Comparison of ENCODE assay signal across 1 cellular context in genomic region chr17:16023881-16024280, GRCh38.
TF ChIP-seq lines count a peak whose summit lies in the region.

No MANE protein-coding gene starts in this region.

TF ChIP-seq in A549, 52 proteins besides CTCF, POLR2A, EP300 and RAD21 (continued from another document):
- no peak for TF ChIP-seq CHD2 (IDR thresholded peaks at IDR 0.05; ENCODE audit: low read length, partially characterized antibody)
- TF ChIP-seq RFX5 (IDR thresholded peaks at IDR 0.05) = no peak
- no peak for TF ChIP-seq SREBF2 (IDR thresholded peaks at IDR 0.05)
- TF ChIP-seq GATA3 (IDR thresholded peaks at IDR 0.05; ENCODE audit: borderline replicate concordance) = no peak
- no peak for TF ChIP-seq NR3C1 (IDR thresholded peaks at IDR 0.05)
- TF ChIP-seq JUNB (IDR thresholded peaks at IDR 0.05) = no peak
- TF ChIP-seq CBX2 (IDR thresholded peaks at IDR 0.05; ENCODE audit: borderline replicate concordance, low read depth) = no peak
- TF ChIP-seq ATOH8 (CRISPR knock-in tag; IDR thresholded peaks at IDR 0.05; ENCODE audit: low read depth) = no peak
- TF ChIP-seq PBX3 (IDR thresholded peaks at IDR 0.05) = no peak
- no peak for TF ChIP-seq ESRRA (IDR thresholded peaks at IDR 0.05; ENCODE audit: borderline replicate concordance, low read length)
- TF ChIP-seq JUN (IDR thresholded peaks at IDR 0.05) = no peak
- TF ChIP-seq ZC3H11A (IDR thresholded peaks at IDR 0.05) = no peak
